In genomic region chr9:92190536-92190790, GRCh38 we compare ENCODE assay signal across 25 cellular contexts.
"Had no signal": no experiment of that assay in that cellular context is flagged by ENCODE, and none has a peak within 500 bp of the region (broad histone marks: within the 10 kb centered on the region; RNA-seq: fewer than 3 reads in every experiment).

No MANE protein-coding gene starts in this region.

- FAIRE-seq: HTR-8/SVneo had no signal

- H3K27me3 ChIP-seq: MG63 had no signal

- H3K9ac ChIP-seq: SK-N-SH had no signal

- ATAC-seq: Panc1, PC-3, T-cell had no signal

- H3K27ac ChIP-seq: HL-60 had no signal

- DNase-seq: Karpas-422; KG1; MG63; NCI-H1092; NCI-H1105 treated with DMSO at 0.1 percent for 48 hours; NCI-H1417 treated with DMSO at 0.1 percent for 48 hours; NCI-H146; NCI-H1694 treated with DMSO at 0.1 percent for 48 hours; NCI-H1930; NCI-H2081; NCI-H2171; NCI-H226; NCI-H446; NCI-H510A; NCI-H526; NCI-H748 treated with DMSO at 0.1 percent for 48 hours; NK-92 treated with Interleukin-12 subunit alpha and Interleukin-12 subunit beta, amount 100 ng/mL, for 24 hours; PC-3; SHP77; SK-N-SH; SW 1271; T-cell had no signal

- H3K4me2 ChIP-seq: SK-N-SH had no signal

- H3K4me3 ChIP-seq: MG63 had no signal

- H3K9me3 ChIP-seq: MG63, SK-N-SH had no signal

- H3K36me3 ChIP-seq: MG63 had no signal
